ENCODE assay signal across 13 cellular contexts in the genomic region with DNA sequence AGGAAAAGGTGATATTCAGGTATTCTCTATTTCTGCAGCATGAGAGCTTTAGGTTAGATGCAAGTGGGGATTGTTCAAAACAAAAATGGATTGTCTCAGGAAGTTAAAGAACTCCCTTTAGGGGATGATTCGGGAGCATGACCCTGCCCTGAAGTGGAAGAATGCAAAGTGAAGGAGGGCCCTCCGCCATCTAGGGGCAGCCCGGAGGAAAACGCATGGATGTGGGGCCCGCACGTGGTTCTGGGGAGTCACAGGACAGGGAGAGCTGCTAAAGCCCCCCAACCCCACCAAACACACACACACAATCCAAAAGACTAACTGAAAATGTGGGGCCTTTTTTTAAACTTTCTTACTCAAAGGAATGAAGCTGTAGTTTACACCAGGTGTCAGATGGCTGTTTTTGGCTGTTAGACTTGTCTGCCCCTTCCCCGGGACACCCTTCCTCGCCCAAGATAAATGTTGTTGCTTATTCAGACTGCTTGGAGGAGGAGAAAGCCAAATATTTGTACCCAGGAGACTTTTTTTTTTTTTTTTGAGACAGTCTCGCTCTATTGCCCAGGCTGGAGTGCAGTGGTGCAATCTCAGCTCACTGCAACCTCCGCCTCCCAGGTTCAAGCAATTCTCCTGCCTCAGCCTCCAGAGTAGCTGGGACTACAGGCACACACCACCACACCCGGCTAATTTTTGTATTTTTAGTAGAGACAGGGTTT.
A peak's percentile ranks its signal among the peaks of the same experiment; 100 is the strongest.
DNase-seq lines count a peak whose midpoint lies in the region; ATAC-seq and TF ChIP-seq lines count a peak whose summit lies in the region.
"Had no signal": no experiment of that assay in that cellular context is flagged by ENCODE, and none has a peak within 500 bp of the region (broad histone marks: within the 10 kb centered on the region; RNA-seq: fewer than 3 reads in every experiment).

No MANE protein-coding gene starts in this region.

- H3F3A ChIP-seq in PC-9 (ENCODE audit: insufficient read depth, low read depth): no peaks in the 10 kb centered on the region; the same call in 1 of the 2 replicates

- H3K36me3 Mint-ChIP-seq in osteocyte (ENCODE audit: unreplicated experiment) (no peaks in the 10 kb centered on the region), natural killer cell (no peaks in the 10 kb centered on the region)
- H3K36me3 Mint-ChIP-seq in activated naive CD4-positive, alpha-beta T cell treated with anti-CD3 and anti-CD28 coated beads for 36 hours (ENCODE audit: low read depth): no peaks in the 10 kb centered on the region
- H3K36me3 Mint-ChIP-seq: activated naive CD4-positive, alpha-beta T cell treated with anti-CD3 and anti-CD28 coated beads, Interleukin-2, amount 50 U/mL, for 72 hours had no signal

- H3K79me2 ChIP-seq in PC-9 (ENCODE audit: low read depth): no peaks in the 10 kb centered on the region

- TF ChIP-seq CTCF in GM06990 (IDR thresholded peaks at IDR 0.05; ENCODE audit: insufficient read depth, low read length, poor library complexity, severe bottlenecking): peak; percentile 35
- peak; percentile 40 for TF ChIP-seq CTCF in choroid plexus epithelial cell (conservative IDR thresholded peaks at IDR 0.05; ENCODE audit: low read depth, low read length)
- peak; percentile 40 for TF ChIP-seq CTCF in osteocyte (IDR thresholded peaks at IDR 0.05)
- no peak for TF ChIP-seq CTCF in natural killer cell (IDR thresholded peaks at IDR 0.05)
- TF ChIP-seq CTCF in PC-9 (conservative IDR thresholded peaks at IDR 0.05): no peak

- intact Hi-C loops in natural killer cell (cut with micrococcal nuclease) (no loop called here), PC-9 (cut with micrococcal nuclease; ENCODE audit: unreplicated experiment) (no loop called here)
- intact Hi-C loops in activated naive CD4-positive, alpha-beta T cell treated with anti-CD3 and anti-CD28 coated beads for 36 hours (cut with micrococcal nuclease): no loop called here

- ATAC-seq in natural killer cell: no peak
- ATAC-seq: activated naive CD4-positive, alpha-beta T cell treated with anti-CD3 and anti-CD28 coated beads, Interleukin-2, amount 50 U/mL, for 72 hours; Right ventricle myocardium inferior had no signal

- H4K20me1 ChIP-seq in PC-9 (ENCODE audit: insufficient read depth): no peaks in the 10 kb centered on the region

- H3K27me3 Mint-ChIP-seq in osteocyte (ENCODE audit: unreplicated experiment): peaks cover 18% of the 10 kb centered on the region
- peaks cover 19 to 42% of the 10 kb centered on the region in 2 donors for H3K27me3 Mint-ChIP-seq in natural killer cell (ENCODE audit: low read depth in 2 of 2)
- H3K27me3 Mint-ChIP-seq in activated naive CD4-positive, alpha-beta T cell treated with anti-CD3 and anti-CD28 coated beads for 36 hours (ENCODE audit: low read depth): peaks cover 14% of the 10 kb centered on the region

- H3K9me3 Mint-ChIP-seq in osteocyte (ENCODE audit: unreplicated experiment) (no peaks in the 10 kb centered on the region), natural killer cell (no peaks in the 10 kb centered on the region)
- no peaks in the 10 kb centered on the region for H3K9me3 Mint-ChIP-seq in activated naive CD4-positive, alpha-beta T cell treated with anti-CD3 and anti-CD28 coated beads for 36 hours
- H3K9me3 Mint-ChIP-seq: activated naive CD4-positive, alpha-beta T cell treated with anti-CD3 and anti-CD28 coated beads, Interleukin-2, amount 50 U/mL, for 72 hours had no signal

- H3K27me3 ChIP-seq in GM06990 (replicated peaks; ENCODE audit: control insufficient read depth, insufficient read depth, low read length) (peaks cover 1% of the 10 kb centered on the region), PC-9 (ENCODE audit: insufficient read depth, low read depth) (no peaks in the 10 kb centered on the region)

- H3K27ac ChIP-seq in PC-9: no peak overlapping the region
- H3K27ac ChIP-seq: colonic mucosa, HL-60 had no signal

- H3K4me3 ChIP-seq in GM06990 (replicated peaks; ENCODE audit: low read depth, low read length) (no peak overlapping the region), choroid plexus epithelial cell (ENCODE audit: low read depth, low read length) (no peak overlapping the region), PC-9 (no peak overlapping the region)
- H3K4me3 ChIP-seq: colonic mucosa had no signal

- POLR2A ChIA-PET in PC-9 (lab: Charles Lee; ENCODE audit: unreplicated experiment): no interaction called here

- no peak overlapping the region for H3K27ac Mint-ChIP-seq in osteocyte (ENCODE audit: unreplicated experiment)
- H3K27ac Mint-ChIP-seq in natural killer cell: no peak overlapping the region
- H3K27ac Mint-ChIP-seq in activated naive CD4-positive, alpha-beta T cell treated with anti-CD3 and anti-CD28 coated beads for 36 hours: no peak overlapping the region
- H3K27ac Mint-ChIP-seq: activated naive CD4-positive, alpha-beta T cell treated with anti-CD3 and anti-CD28 coated beads, Interleukin-2, amount 50 U/mL, for 72 hours had no signal

- peaks cover 20% of the 10 kb centered on the region for H3K4me1 ChIP-seq in PC-9 (replicated peaks; ENCODE audit: insufficient read depth)
- H3K4me1 ChIP-seq: colonic mucosa had no signal

- H3K4me3 Mint-ChIP-seq in osteocyte (ENCODE audit: unreplicated experiment) (no peak overlapping the region), natural killer cell (no peak overlapping the region)
- H3K4me3 Mint-ChIP-seq in activated naive CD4-positive, alpha-beta T cell treated with anti-CD3 and anti-CD28 coated beads for 36 hours: no peak overlapping the region

- H3K4me2 ChIP-seq in PC-9: no peak overlapping the region

- no TSS peak for BruUV-seq in PC-9 (replicated peaks; lab: Mats Ljungman, UMichigan)

- CTCF ChIA-PET in activated naive CD4-positive, alpha-beta T cell treated with anti-CD3 and anti-CD28 coated beads for 36 hours (lab: Charles Lee): interaction anchor here (0.6 to 2.3 kb wide), 4 partner anchors 11 to 298 kb away, joined by 3 to 8 read pairs (median 4); no protein-coding TSS in a partner anchor
- CTCF ChIA-PET in PC-9 (lab: Charles Lee): interaction anchor here (0.6 kb wide), 2 partner anchors 13 to 92 kb away, joined by 4 to 6 read pairs; no protein-coding TSS in a partner anchor

- H3K36me3 ChIP-seq in GM06990 (ENCODE audit: control insufficient read depth, insufficient read depth, low read length) (no peaks in the 10 kb centered on the region), PC-9 (ENCODE audit: low read depth) (no peaks in the 10 kb centered on the region)
- H3K36me3 ChIP-seq: colonic mucosa had no signal

- peaks cover 32% of the 10 kb centered on the region for H3K4me1 Mint-ChIP-seq in osteocyte (ENCODE audit: unreplicated experiment)
- H3K4me1 Mint-ChIP-seq in natural killer cell: no peaks in the 10 kb centered on the region
- H3K4me1 Mint-ChIP-seq in activated naive CD4-positive, alpha-beta T cell treated with anti-CD3 and anti-CD28 coated beads for 36 hours (ENCODE audit: low read depth): peaks cover 4% of the 10 kb centered on the region

- DNase-seq in GM06990 (ENCODE audit: extremely low read depth, insufficient read length) (no peak), NAMALWA (ENCODE audit: low spot score) (peak; percentile 41), choroid plexus epithelial cell (ENCODE audit: low read depth) (no peak), osteocyte (ENCODE audit: extremely low spot score, unreplicated experiment) (peak; percentile 72), natural killer cell (no peak), PC-9 (no peak), NCI-H2029 (lab: John Stamatoyannopoulos, UW) (no peak)
- DNase-seq in activated naive CD4-positive, alpha-beta T cell treated with anti-CD3 and anti-CD28 coated beads for 36 hours: no peak
- DNase-seq: colonic mucosa, small intestine had no signal

- no peaks in the 10 kb centered on the region for H3K9me3 ChIP-seq in PC-9 (ENCODE audit: insufficient read depth, low read depth)
- H3K9me3 ChIP-seq: colonic mucosa had no signal

- H2AFZ ChIP-seq in PC-9: no peak overlapping the region

- H3K9me2 ChIP-seq in PC-9 (ENCODE audit: insufficient read depth): no peaks in the 10 kb centered on the region

Comparison
In these comparisons a context has a peak if more than half of its experiments do, and no peak if none do; other contexts are left out.
1. DNase-seq: peak in NAMALWA (single experiment) and osteocyte (single experiment); none in GM06990 (single experiment), choroid plexus epithelial cell (single experiment), natural killer cell (single experiment), activated naive CD4-positive, alpha-beta T cell treated with anti-CD3 and anti-CD28 coated beads for 36 hours (single experiment), PC-9 (0 of 2) and NCI-H2029 (single experiment).
2. CTCF ChIP-seq: peak in GM06990 (single experiment), choroid plexus epithelial cell (single experiment) and osteocyte (single experiment); none in natural killer cell (single experiment) and PC-9 (single experiment).